In the genomic region with DNA sequence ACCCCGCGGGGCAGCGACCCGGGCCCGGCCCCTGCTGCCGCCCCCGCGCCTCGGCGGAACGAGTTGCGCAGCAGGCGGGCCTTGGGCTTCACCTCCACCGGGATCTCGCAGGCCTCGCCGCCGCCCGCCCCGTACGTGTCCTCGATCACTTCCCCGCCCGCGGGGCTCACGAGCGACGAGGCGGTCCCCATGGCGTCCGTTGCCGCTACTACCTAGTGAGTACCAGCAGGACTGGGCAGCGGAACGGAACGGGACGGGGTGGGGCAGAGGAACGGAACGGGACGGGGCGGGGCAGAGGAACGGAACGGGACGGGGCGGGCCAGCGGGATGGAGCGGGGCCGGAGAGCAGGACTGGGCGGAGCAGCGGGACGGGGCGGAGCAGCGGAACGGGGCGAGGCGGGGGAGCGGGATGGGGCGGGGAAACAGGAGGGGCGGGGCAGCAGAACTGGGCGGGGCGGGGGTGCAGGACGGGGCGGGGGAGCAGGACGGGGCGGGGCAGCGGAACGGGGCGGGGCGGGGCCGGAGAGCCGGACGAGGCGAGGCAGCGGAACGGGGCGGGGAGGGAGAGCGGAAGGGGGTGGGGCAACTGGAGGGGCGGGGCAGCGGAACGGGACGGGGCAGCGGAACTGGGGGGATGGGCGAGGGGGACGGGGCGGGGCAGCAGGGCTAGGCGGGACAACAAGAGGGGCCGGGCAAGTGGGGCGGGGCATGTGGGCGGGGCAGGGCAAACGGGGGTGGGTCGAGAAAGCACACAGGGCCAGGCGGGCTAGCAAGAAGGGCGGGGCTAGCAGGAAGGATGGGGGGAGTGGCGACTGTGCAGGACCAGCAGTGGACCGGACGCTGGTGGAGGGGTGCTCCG, we compare ENCODE assay signal across 8 cellular contexts. TPM values are rescaled to one million over a fixed set of nuclear protein-coding genes. Genes with fewer than 3 reads are reported as not detected.
DNase-seq lines count a peak whose midpoint lies in the region; ATAC-seq and TF ChIP-seq lines count a peak whose summit lies in the region.

A gene with protein sequence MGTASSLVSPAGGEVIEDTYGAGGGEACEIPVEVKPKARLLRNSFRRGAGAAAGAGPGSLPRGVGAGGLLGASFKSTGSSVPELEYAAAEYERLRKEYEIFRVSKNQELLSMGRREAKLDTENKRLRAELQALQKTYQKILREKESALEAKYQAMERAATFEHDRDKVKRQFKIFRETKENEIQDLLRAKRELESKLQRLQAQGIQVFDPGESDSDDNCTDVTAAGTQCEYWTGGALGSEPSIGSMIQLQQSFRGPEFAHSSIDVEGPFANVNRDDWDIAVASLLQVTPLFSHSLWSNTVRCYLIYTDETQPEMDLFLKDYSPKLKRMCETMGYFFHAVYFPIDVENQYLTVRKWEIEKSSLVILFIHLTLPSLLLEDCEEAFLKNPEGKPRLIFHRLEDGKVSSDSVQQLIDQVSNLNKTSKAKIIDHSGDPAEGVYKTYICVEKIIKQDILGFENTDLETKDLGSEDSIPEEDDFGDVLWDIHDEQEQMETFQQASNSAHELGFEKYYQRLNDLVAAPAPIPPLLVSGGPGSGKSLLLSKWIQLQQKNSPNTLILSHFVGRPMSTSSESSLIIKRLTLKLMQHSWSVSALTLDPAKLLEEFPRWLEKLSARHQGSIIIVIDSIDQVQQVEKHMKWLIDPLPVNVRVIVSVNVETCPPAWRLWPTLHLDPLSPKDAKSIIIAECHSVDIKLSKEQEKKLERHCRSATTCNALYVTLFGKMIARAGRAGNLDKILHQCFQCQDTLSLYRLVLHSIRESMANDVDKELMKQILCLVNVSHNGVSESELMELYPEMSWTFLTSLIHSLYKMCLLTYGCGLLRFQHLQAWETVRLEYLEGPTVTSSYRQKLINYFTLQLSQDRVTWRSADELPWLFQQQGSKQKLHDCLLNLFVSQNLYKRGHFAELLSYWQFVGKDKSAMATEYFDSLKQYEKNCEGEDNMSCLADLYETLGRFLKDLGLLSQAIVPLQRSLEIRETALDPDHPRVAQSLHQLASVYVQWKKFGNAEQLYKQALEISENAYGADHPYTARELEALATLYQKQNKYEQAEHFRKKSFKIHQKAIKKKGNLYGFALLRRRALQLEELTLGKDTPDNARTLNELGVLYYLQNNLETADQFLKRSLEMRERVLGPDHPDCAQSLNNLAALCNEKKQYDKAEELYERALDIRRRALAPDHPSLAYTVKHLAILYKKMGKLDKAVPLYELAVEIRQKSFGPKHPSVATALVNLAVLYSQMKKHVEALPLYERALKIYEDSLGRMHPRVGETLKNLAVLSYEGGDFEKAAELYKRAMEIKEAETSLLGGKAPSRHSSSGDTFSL (N-terminal part only) (minus strand): TSS at position 245 of the 859 bp plus-strand sequence. CDS start 54 bp downstream, at position 191.

- peak in 1 of 3 experiments; percentile 5 for TF ChIP-seq CTCF in nephron (IDR thresholded peaks at IDR 0.05; ENCODE audit: unreplicated experiment in 3 of 3)

- H3K9me3 Mint-ChIP-seq in nephron, result no peaks in the 10 kb centered on the region
- H3K9me3 Mint-ChIP-seq in stimulated activated naive CD8-positive, alpha-beta T cell treated with anti-CD3 and anti-CD28 coated beads, Interleukin-15, amount 100 ng/mL, for 72 hours, result no peaks in the 10 kb centered on the region

- DNase-seq in EH (ENCODE audit: low read depth) (peak; percentile 97), H4 (ENCODE audit: low spot score) (peak; percentile 92), LoVo (ENCODE audit: low spot score) (peak; percentile 93), fibroblast of peridontal ligament (ENCODE audit: extremely low read depth) (peak; percentile 93)
- peak; percentile 97 for DNase-seq in activated T-helper 9 cell treated with anti-CD3 and anti-CD28 coated beads, Interleukin-2, amount 50 U/mL, for 16 hours (ENCODE audit: low read depth)
- DNase-seq in stimulated activated naive CD8-positive, alpha-beta T cell treated with anti-CD3 and anti-CD28 coated beads, Interleukin-15, amount 100 ng/mL, for 72 hours, result peak; percentile 86 to 91

- H3K27ac Mint-ChIP-seq in nephron, result peak within 1 kb of the TSS; percentile 97 to 99 (median 99)
- H3K27ac Mint-ChIP-seq in stimulated activated naive CD8-positive, alpha-beta T cell treated with anti-CD3 and anti-CD28 coated beads, Interleukin-15, amount 100 ng/mL, for 72 hours, result peak within 1 kb of the TSS; percentile 84 to 95

- peak; percentile 71 for TF ChIP-seq POLR2A in Raji (IDR thresholded peaks at IDR 0.05; ENCODE audit: insufficient read depth, low read depth, low read length)

- peak; percentile 84 for ATAC-seq in stimulated activated naive CD8-positive, alpha-beta T cell treated with anti-CD3 and anti-CD28 coated beads, Interleukin-15, amount 100 ng/mL, for 72 hours

- peak within 1 kb of the TSS; percentile 96 to 97 (median 96) for H3K4me3 Mint-ChIP-seq in nephron
- H3K4me3 Mint-ChIP-seq in stimulated activated naive CD8-positive, alpha-beta T cell treated with anti-CD3 and anti-CD28 coated beads, Interleukin-15, amount 100 ng/mL, for 72 hours, result peak within 1 kb of the TSS; percentile 92 to 94

- no peaks in the 10 kb centered on the region for H3K27me3 Mint-ChIP-seq in nephron (ENCODE audit: low read depth)
- no peaks in the 10 kb centered on the region for H3K27me3 Mint-ChIP-seq in stimulated activated naive CD8-positive, alpha-beta T cell treated with anti-CD3 and anti-CD28 coated beads, Interleukin-15, amount 100 ng/mL, for 72 hours

- H3K36me3 Mint-ChIP-seq in nephron (ENCODE audit: low read depth), result peaks cover 12% of the 10 kb centered on the region

- H3K4me1 Mint-ChIP-seq in nephron, result peaks cover 46% of the 10 kb centered on the region
- peaks cover 33% of the 10 kb centered on the region for H3K4me1 Mint-ChIP-seq in stimulated activated naive CD8-positive, alpha-beta T cell treated with anti-CD3 and anti-CD28 coated beads, Interleukin-15, amount 100 ng/mL, for 72 hours

RNA-seq across cellular contexts. Expression of the gene that starts here (rescaled TPM):
- 11.5 and 13.6 TPM in 2 replicates for total RNA-seq in H4 (2014; rRNA removed; shearing (Covaris generic))

Comparison
In these comparisons a context has a peak if more than half of its experiments do, and no peak if none do; other contexts are left out.
1. Peak in every context shown above with its lines: DNase-seq and ATAC-seq.